In the genomic region with DNA sequence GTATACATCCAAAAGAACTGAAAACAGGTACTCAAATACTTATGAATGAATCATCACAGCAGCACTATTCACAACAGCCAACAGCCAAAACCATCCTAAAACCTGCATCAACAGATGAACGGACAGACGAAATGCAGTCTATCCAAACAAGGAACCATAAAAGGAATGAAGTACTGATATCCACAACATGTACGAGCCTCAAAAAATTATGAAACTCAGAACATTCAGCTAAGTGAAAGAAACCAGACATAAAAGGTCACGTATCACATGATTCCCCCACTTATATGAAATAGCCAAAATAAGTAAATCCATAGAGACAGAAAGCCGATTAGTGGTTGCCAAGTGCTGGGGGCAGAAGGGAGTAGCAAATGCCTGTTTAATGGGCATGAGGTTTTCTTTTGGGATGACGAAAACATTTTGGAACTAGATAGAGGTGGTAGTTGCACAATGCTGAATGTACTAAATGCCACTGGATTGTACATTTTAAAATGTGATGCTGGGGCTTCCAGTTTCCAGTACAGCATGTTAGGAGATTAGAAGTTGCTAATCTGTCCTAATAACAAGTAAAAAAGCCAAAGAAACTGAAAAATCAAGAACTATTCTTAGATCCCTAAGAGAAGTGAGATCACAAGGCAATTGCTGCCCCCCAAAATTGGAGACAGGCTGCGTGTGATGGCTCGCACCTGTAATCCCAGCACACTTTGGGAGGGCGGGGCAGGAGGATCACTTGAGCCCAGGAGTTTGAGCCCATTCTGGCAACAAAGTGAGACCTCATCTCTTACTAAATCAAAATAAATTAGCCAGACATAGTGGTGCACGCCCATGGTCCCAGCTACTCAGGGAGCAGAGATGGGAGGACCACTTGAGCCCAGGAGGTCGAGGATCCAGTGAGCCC, we compare ENCODE assay signal across 11 cellular contexts. TPM values are rescaled to one million over a fixed set of nuclear protein-coding genes. Genes with fewer than 3 reads are reported as not detected.
DNase-seq lines count a peak whose midpoint lies in the region; ATAC-seq and TF ChIP-seq lines count a peak whose summit lies in the region.
"Had no signal": no experiment of that assay in that cellular context is flagged by ENCODE, and none has a peak within 500 bp of the region (broad histone marks: within the 10 kb centered on the region; RNA-seq: fewer than 3 reads in every experiment).

No MANE protein-coding gene starts in this region.

- H3K4me3 Mint-ChIP-seq in activated T-cell treated with anti-CD3 and anti-CD28 coated beads, Interleukin-2, amount 50 U/mL, for 72 hours: peak overlapping the region; percentile 38 to 57

- H3K4me3 ChIP-seq in right cardiac atrium (ENCODE audit: low read length): no peak overlapping the region
- no peak overlapping the region for H3K4me3 ChIP-seq in upper lobe of right lung

- H3K27me3 ChIP-seq in right cardiac atrium (ENCODE audit: control insufficient read depth, insufficient read depth) (no peaks in the 10 kb centered on the region), upper lobe of right lung (no peaks in the 10 kb centered on the region)

- no peaks in the 10 kb centered on the region for H3K27me3 Mint-ChIP-seq in activated T-cell treated with anti-CD3 and anti-CD28 coated beads, Interleukin-2, amount 50 U/mL, for 72 hours (ENCODE audit: low read depth)

- H3K36me3 Mint-ChIP-seq in activated T-cell treated with anti-CD3 and anti-CD28 coated beads, Interleukin-2, amount 50 U/mL, for 72 hours (ENCODE audit: insufficient read depth in 2 of 2): no peaks in the 10 kb centered on the region

- H3K9me3 Mint-ChIP-seq in activated T-cell treated with anti-CD3 and anti-CD28 coated beads, Interleukin-2, amount 50 U/mL, for 72 hours: no peaks in the 10 kb centered on the region

- 63% methylated on average over 11 of the region's 11 CpGs for WGBS in right cardiac atrium

- H3K27ac ChIP-seq in right cardiac atrium (ENCODE audit: low read length) (peak overlapping the region; percentile 70), upper lobe of right lung (no peak overlapping the region)
- H3K27ac ChIP-seq: parathyroid adenoma had no signal

- ATAC-seq in activated T-cell treated with anti-CD3 and anti-CD28 coated beads, Interleukin-2, amount 50 U/mL, for 72 hours (replicated peaks in 1 of 2): no peak
- peak; percentile 87 to 91 for ATAC-seq in right cardiac atrium
- ATAC-seq in upper lobe of right lung: no peak
- ATAC-seq in HG03175 (IDR thresholded peaks at IDR 0.05; ENCODE audit: unreplicated experiment): no peak
- no peak for ATAC-seq in HG03097 (IDR thresholded peaks at IDR 0.05; ENCODE audit: low FRiP score, unreplicated experiment)

- intact Hi-C loops in right cardiac atrium (cut with DNase I): no loop called here
- intact Hi-C loops in upper lobe of right lung (cut with DNase I): no loop called here

- H3K36me3 ChIP-seq in upper lobe of right lung: no peaks in the 10 kb centered on the region

- H3K4me1 ChIP-seq in right cardiac atrium (ENCODE audit: control insufficient read depth, insufficient read depth, low read length) (peaks cover 10% of the 10 kb centered on the region), upper lobe of right lung (peaks cover 10% of the 10 kb centered on the region)
- H3K4me1 ChIP-seq: Caco-2, parathyroid adenoma had no signal

- no peak for TF ChIP-seq CTCF in upper lobe of right lung (IDR thresholded peaks at IDR 0.05)

- no peak overlapping the region for H3K27ac Mint-ChIP-seq in activated T-cell treated with anti-CD3 and anti-CD28 coated beads, Interleukin-2, amount 50 U/mL, for 72 hours

- DNase-seq in activated T-cell treated with anti-CD3 and anti-CD28 coated beads, Interleukin-2, amount 50 U/mL, for 72 hours: no peak
- DNase-seq in activated T-cell treated with anti-CD3 and anti-CD28 coated beads for 4 hours (no peak), amniotic epithelial cell (ENCODE audit: low read depth) (peak; percentile 98), right cardiac atrium (peak in 2 of 3 donors; percentile 47 to 61), upper lobe of right lung (peak; percentile 23), globus pallidus (ENCODE audit: low spot score) (no peak)
- DNase-seq: activated naive CD4-positive, alpha-beta T cell treated with Interleukin-2 at 50 U/mL for 16 hours; Caco-2 had no signal

- H3K4me1 Mint-ChIP-seq in activated T-cell treated with anti-CD3 and anti-CD28 coated beads, Interleukin-2, amount 50 U/mL, for 72 hours (ENCODE audit: low read depth): peaks cover 52% of the 10 kb centered on the region

- H3K9me3 ChIP-seq in right cardiac atrium (ENCODE audit: control insufficient read depth, low read length) (no peaks in the 10 kb centered on the region), upper lobe of right lung (no peaks in the 10 kb centered on the region)
- H3K9me3 ChIP-seq: Caco-2 had no signal

RNA-seq across cellular contexts. Expression of a gene that starts 25.3 kb away (rescaled TPM):
- total RNA-seq in activated T-cell treated with anti-CD3 and anti-CD28 coated beads, Interleukin-2, amount 50 U/mL, for 72 hours: 10 to 100 TPM; 31.7 to 34.1 TPM
- total RNA-seq in right cardiac atrium (10 to 100 TPM; 67.1 to 72.1 (median 70.0) TPM), upper lobe of right lung (71.0 TPM)
- 51.4 TPM for polyA plus RNA-seq in right cardiac atrium

Comparison
In these comparisons a context has a peak if more than half of its experiments do, and no peak if none do; other contexts are left out.
1. ATAC-seq: peak in right cardiac atrium (2 of 2); none in activated T-cell treated with anti-CD3 and anti-CD28 coated beads, Interleukin-2, amount 50 U/mL, for 72 hours (0 of 2), upper lobe of right lung (single experiment), HG03175 (single experiment) and HG03097 (single experiment).
2. DNase-seq: peak in amniotic epithelial cell (single experiment), right cardiac atrium (2 of 3) and upper lobe of right lung (single experiment); none in activated T-cell treated with anti-CD3 and anti-CD28 coated beads, Interleukin-2, amount 50 U/mL, for 72 hours (0 of 2), activated T-cell treated with anti-CD3 and anti-CD28 coated beads for 4 hours (single experiment) and globus pallidus (single experiment).